ENCODE assay signal across 1 cellular context in genomic region chr21:14522689-14523088, GRCh38.
TF ChIP-seq lines count a peak whose summit lies in the region.

No MANE protein-coding gene starts in this region.

TF ChIP-seq in HepG2, 621 proteins besides CTCF, POLR2A, EP300 and RAD21 (continued from another document):
- no peak for TF ChIP-seq RNF219 (CRISPR knock-in tag; IDR thresholded peaks at IDR 0.05)
- no peak for TF ChIP-seq U2AF1 (optimal IDR thresholded peaks at IDR 0.05; ENCODE audit: low read depth, low read length)
- TF ChIP-seq ZSCAN25 (CRISPR knock-in tag; IDR thresholded peaks at IDR 0.05) = no peak
- no peak for TF ChIP-seq SRSF4 (IDR thresholded peaks at IDR 0.05; ENCODE audit: low read depth, low read length, poor library complexity, severe bottlenecking)
- TF ChIP-seq ONECUT2 (CRISPR knock-in tag; IDR thresholded peaks at IDR 0.05) = no peak
- TF ChIP-seq, protein P1, sequence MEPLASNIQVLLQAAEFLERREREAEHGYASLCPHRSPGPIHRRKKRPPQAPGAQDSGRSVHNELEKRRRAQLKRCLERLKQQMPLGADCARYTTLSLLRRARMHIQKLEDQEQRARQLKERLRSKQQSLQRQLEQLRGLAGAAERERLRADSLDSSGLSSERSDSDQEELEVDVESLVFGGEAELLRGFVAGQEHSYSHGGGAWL (CRISPR knock-in tag; IDR thresholded peaks at IDR 0.05) = no peak
- no peak for TF ChIP-seq CHD4 (IDR thresholded peaks at IDR 0.05; ENCODE audit: borderline replicate concordance, low read length)
- TF ChIP-seq ZNF414 (CRISPR knock-in tag; IDR thresholded peaks at IDR 0.05) = no peak
- TF ChIP-seq SMARCE1 (IDR thresholded peaks at IDR 0.05; ENCODE audit: borderline replicate concordance) = no peak
- TF ChIP-seq ZNF740 (CRISPR knock-in tag; IDR thresholded peaks at IDR 0.05) = no peak
- TF ChIP-seq ZBTB37 (CRISPR knock-in tag; IDR thresholded peaks at IDR 0.05) = no peak
- TF ChIP-seq ZNF563 (CRISPR knock-in tag; IDR thresholded peaks at IDR 0.05) = no peak
- TF ChIP-seq RFXAP (CRISPR knock-in tag; IDR thresholded peaks at IDR 0.05; ENCODE audit: borderline replicate concordance) = no peak
TF ChIP-seq in HepG2: peak in this region for 0.
